ENCODE assay signal across 16 cellular contexts in the genomic region with DNA sequence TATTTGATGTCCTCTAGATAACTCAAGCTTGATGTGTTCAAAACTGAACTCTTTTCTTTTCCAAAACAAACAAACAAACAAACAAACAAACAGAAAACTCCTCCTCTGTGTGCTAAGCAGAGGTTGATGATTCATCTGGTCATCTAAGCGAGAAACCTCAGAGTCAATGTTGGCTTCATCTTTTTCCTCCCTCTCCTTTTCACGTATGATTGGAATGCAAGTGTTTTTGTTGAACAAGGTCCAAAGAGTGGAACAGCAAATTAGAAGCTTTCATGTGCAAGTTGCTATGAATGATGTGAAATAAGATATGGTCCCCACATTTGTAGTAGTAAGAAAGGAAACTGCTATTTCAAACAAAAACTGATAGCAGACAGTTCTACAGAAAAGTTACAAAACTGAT. TPM values are rescaled to one million over a fixed set of nuclear protein-coding genes. Genes with fewer than 3 reads are reported as not detected.
A peak's percentile ranks its signal among the peaks of the same experiment; 100 is the strongest.
DNase-seq lines count a peak whose midpoint lies in the region; ATAC-seq, FAIRE-seq and TF ChIP-seq lines count a peak whose summit lies in the region.
"Had no signal": no experiment of that assay in that cellular context is flagged by ENCODE, and none has a peak within 500 bp of the region (broad histone marks: within the 10 kb centered on the region; RNA-seq: fewer than 3 reads in every experiment).

No MANE protein-coding gene starts in this region.

- no peaks in the 10 kb centered on the region for H3K4me1 ChIP-seq in GM12878 (ENCODE audit: control insufficient read depth, insufficient read depth, low read length)

- POLR2A ChIA-PET in GM12878 (lab: Charles Lee): no interaction called here

- no peaks in the 10 kb centered on the region for H3K36me3 ChIP-seq in GM12878 (ENCODE audit: control insufficient read depth in 2 of 2, insufficient read depth in 2 of 2, low read length in 1 of 2)
- H3K36me3 ChIP-seq: tibial artery had no signal

- no peak overlapping the region for H3K4me2 ChIP-seq in GM12878 (ENCODE audit: control insufficient read depth, insufficient read depth)
- H3K4me2 ChIP-seq: KMS-11 had no signal

- no peak overlapping the region for H3K27ac ChIP-seq in GM12878 (ENCODE audit: control insufficient read depth, insufficient read depth)
- H3K27ac ChIP-seq: KMS-11, tibial artery had no signal

- no peak for TF ChIP-seq EP300 in GM12878 (IDR thresholded peaks at IDR 0.05; ENCODE audit: borderline replicate concordance in 1 of 2, control insufficient read depth in 1 of 2, low read depth in 2 of 2, low read length in 2 of 2)

- TF ChIP-seq POLR2A in GM12878 (IDR thresholded peaks at IDR 0.05; ENCODE audit: low read depth, low read length) (no peak), lower leg skin (IDR thresholded peaks at IDR 0.05) (no peak)

- RAD21 ChIA-PET in GM12878 (lab: Charles Lee; ENCODE audit: unreplicated experiment): no interaction called here

- FAIRE-seq in HTR-8/SVneo (lab: Jason Lieb, UNC) (peak; percentile 76), GM12878 (lab: Jason Lieb, UNC) (no peak)

- no peak overlapping the region for H2AFZ ChIP-seq in GM12878 (ENCODE audit: control insufficient read depth, low read depth, low read length)

- no TSS peak for BruUV-seq in GM12878 (replicated peaks; lab: Mats Ljungman, UMichigan)

- 22% methylated on average over 2 of the region's 2 CpGs for WGBS in GM12878 (ENCODE audit: insufficient coverage, insufficient replicate concordance, low lambda C conversion rate, missing lambda C conversion rate)
- 43% methylated on average over 2 of the region's 2 CpGs for WGBS in lower leg skin, 2 donors

- TF ChIP-seq RAD21 in GM12878 (IDR thresholded peaks at IDR 0.05; ENCODE audit: insufficient read depth, low read depth, low read length): no peak

- SMC1A ChIA-PET in GM12878 (lab: Charles Lee; ENCODE audit: uncharacterized antibody, unreplicated experiment): interaction anchor here (0.6 kb wide), 1 partner anchor 391 kb away, joined by 3 read pairs; no protein-coding TSS in a partner anchor

- no peaks in the 10 kb centered on the region for H3K9me3 ChIP-seq in GM12878 (replicated peaks; ENCODE audit: control insufficient read depth, insufficient read depth, low read length)
- H3K9me3 ChIP-seq: tibial artery had no signal

- no peaks in the 10 kb centered on the region for H4K20me1 ChIP-seq in GM12878 (ENCODE audit: control insufficient read depth, insufficient read depth)

- no peaks in the 10 kb centered on the region; a peak in 2 of 4 replicates for H3K27me3 ChIP-seq in GM12878 (replicated peaks in 1 of 2; ENCODE audit: control insufficient read depth in 2 of 2, insufficient read depth in 2 of 2, low read length in 1 of 2)
- H3K27me3 ChIP-seq: tibial artery had no signal

- H3K4me3 ChIP-seq in GM12878: no peak overlapping the region
- H3K4me3 ChIP-seq in lower leg skin (ENCODE audit: low read depth, poor library complexity, severe bottlenecking): no peak overlapping the region
- H3K4me3 ChIP-seq: tibial artery had no signal

- ATAC-seq in GM12878: no peak

- H3K9ac ChIP-seq in GM12878 (ENCODE audit: control insufficient read depth, insufficient read depth, low read length): no peak overlapping the region
- H3K9ac ChIP-seq: KMS-11 had no signal

- H3K79me2 ChIP-seq in GM12878 (ENCODE audit: control insufficient read depth, insufficient read depth, low read length): no peaks in the 10 kb centered on the region

- DNase-seq in AG08396 (ENCODE audit: low spot score) (peak; percentile 79), HTR-8/SVneo (ENCODE audit: insufficient read length, low spot score) (peak; percentile 89), GM12878 (ENCODE audit: low read depth, low spot score) (no peak), kidney tubule cell (ENCODE audit: low spot score) (peak; percentile 80), NCI-H1694 treated with DMSO at 0.1 percent for 48 hours (lab: John Stamatoyannopoulos, UW) (no peak), NCI-H446 treated with DMSO at 0.1 percent for 48 hours (lab: John Stamatoyannopoulos, UW) (no peak), lower leg skin (ENCODE audit: low spot score in 2 of 2) (no peak)
- DNase-seq in stimulated activated naive CD4-positive, alpha-beta T cell (lab: John Stamatoyannopoulos, UW): no peak
- DNase-seq: activated naive CD8-positive, alpha-beta T cell treated with anti-CD3 and anti-CD28 coated beads for 36 hours; effector CD4-positive, alpha-beta T cell; H7; hypothalamus; NCI-H2107; tibial artery had no signal

- TF ChIP-seq CTCF in GM12878 (IDR thresholded peaks at IDR 0.05 in 2 of 3, conservative IDR thresholded peaks at IDR 0.05 in 1 of 3; ENCODE audit: control insufficient read depth in 2 of 3, extremely low read depth in 1 of 3, insufficient read depth in 1 of 3, low read depth in 3 of 3, low read length in 3 of 3) (no peak), lower leg skin (IDR thresholded peaks at IDR 0.05) (no peak)

- intact Hi-C loops in GM12878 (cut with micrococcal nuclease; ENCODE audit: unreplicated experiment) (no loop called here), lower leg skin (cut with DNase I; ENCODE audit: low total_unique reads) (no loop called here)

- in situ Hi-C loops in GM12878 (cut with MboI): no loop called here

- CTCF ChIA-PET in GM12878 (lab: Yijun Ruan, JAX): no interaction called here

TF ChIP-seq in GM12878, 131 proteins besides CTCF, POLR2A, EP300 and RAD21:
- TF ChIP-seq GABPA (IDR thresholded peaks at IDR 0.05; ENCODE audit: low read depth) (no peak), ETV6 (conservative IDR thresholded peaks at IDR 0.05 in 1 of 2, IDR thresholded peaks at IDR 0.05 in 1 of 2; ENCODE audit: borderline replicate concordance in 1 of 2, low read depth in 1 of 2) (peak in 1 of 2 experiments; percentile 50; a peak in 1 of 4 replicates), FOXM1 (IDR thresholded peaks at IDR 0.05; ENCODE audit: low read depth, low read length) (no peak), DPF2 (IDR thresholded peaks at IDR 0.05) (no peak), ZNF217 (IDR thresholded peaks at IDR 0.05) (no peak), NFXL1 (IDR thresholded peaks at IDR 0.05; ENCODE audit: borderline replicate concordance) (0 out of 2 replicates have a peak, but pooled peaks have one; percentile 81), PML (IDR thresholded peaks at IDR 0.05; ENCODE audit: low read length) (no peak)

RNA-seq across cellular contexts. Expression of a gene that starts 52.5 kb away (rescaled TPM):
- total RNA-seq in GM12878 (2013; cell fraction: nucleolus; rRNA removed): not detected in 2 replicates
- total RNA-seq in GM12878 (2014; rRNA removed) (not detected in 2 replicates), GM12878 (2014; rRNA removed; fragmentation: Illumina TruSeq; extraction: Trizol) (not detected in 2 replicates), GM12878 (2021) (not detected in 2 replicates), lower leg skin (under 1 TPM in 1 of 4 donors, not detected in 3; 0.53 TPM)
- polyA plus RNA-seq in GM12878 (2011; ENCODE audit: low read depth): not detected
- polyA plus RNA-seq in GM12878 (2011; rRNA removed) (not detected in 2 replicates), GM12878 (2014; fragmentation: Illumina TruSeq; extraction: Trizol) (0.01 TPM in 1 of 2 replicates, not detected in the other), GM12878 (2014; fragmentation: Nextera tagmentation; extraction: Ambion mirVana) (not detected), GM12878 (2014; rRNA removed) (not detected in 2 replicates), GM12878 (2016; fragmentation: Nextera tagmentation; extraction: Ambion mirVana) (not detected)
- 0.03 TPM in 1 of 2 replicates, not detected in the other for polyA plus RNA-seq in GM12878 (2011; cell fraction: cytosol; rRNA removed)
- polyA plus RNA-seq in GM12878 (2011; cell fraction: nucleus; rRNA removed): 0.06 TPM in 1 of 2 replicates, not detected in the other
- 0.07 TPM in 1 of 2 replicates, not detected in the other for polyA plus RNA-seq in GM12878 (2012)
- polyA minus RNA-seq in GM12878 (2011; rRNA and poly(A)+ RNA removed): 0.15 TPM in 1 of 2 replicates, not detected in the other
- polyA minus RNA-seq in GM12878 (2011; cell fraction: cytosol; rRNA and poly(A)+ RNA removed): not detected in 2 replicates
- polyA minus RNA-seq in GM12878 (2011; cell fraction: nucleus; rRNA and poly(A)+ RNA removed): not detected in 2 replicates
- total RNA-seq: activated CD8-positive, alpha-beta memory T cell treated with anti-CD3 and anti-CD28 coated beads for 36 hours; activated naive CD8-positive, alpha-beta T cell treated with anti-CD3 and anti-CD28 coated beads for 36 hours; H7 had no signal

Comparison
In these comparisons a context has a peak if more than half of its experiments do, and no peak if none do; other contexts are left out.
1. DNase-seq: peak in AG08396 (single experiment), HTR-8/SVneo (single experiment) and kidney tubule cell (single experiment); none in GM12878 (single experiment), NCI-H1694 treated with DMSO at 0.1 percent for 48 hours (single experiment), stimulated activated naive CD4-positive, alpha-beta T cell (0 of 6), NCI-H446 treated with DMSO at 0.1 percent for 48 hours (single experiment) and lower leg skin (0 of 2).